ENCODE assay signal across 22 cellular contexts in genomic region chr6:4561773-4562172, GRCh38.
DNase-seq lines count a peak whose midpoint lies in the region; ATAC-seq, FAIRE-seq and TF ChIP-seq lines count a peak whose summit lies in the region.
"Had no signal": no experiment of that assay in that cellular context is flagged by ENCODE, and none has a peak within 500 bp of the region (broad histone marks: within the 10 kb centered on the region; RNA-seq: fewer than 3 reads in every experiment).

No MANE protein-coding gene starts in this region.

- no peak overlapping the region for H3K56ac ChIP-seq in H1 (replicated peaks; ENCODE audit: insufficient read length, low read depth, low read length)

- H3K4ac ChIP-seq in H1 (replicated peaks; ENCODE audit: insufficient read length, low read depth, low read length): no peak overlapping the region

- H2AK5ac ChIP-seq in H1 (ENCODE audit: low read depth, low read length): no peak overlapping the region

- H2BK15ac ChIP-seq in H1 (ENCODE audit: low read length): no peak overlapping the region

- H3K14ac ChIP-seq in H1 (ENCODE audit: insufficient read length): no peak overlapping the region

- H3K4me3 ChIP-seq in HepG2 (replicated peaks in 1 of 3; ENCODE audit: insufficient read depth in 1 of 3, low read depth in 2 of 3, low read length in 3 of 3) (no peak overlapping the region), right lobe of liver (no peak overlapping the region), K562 (no peak overlapping the region), H1 (ENCODE audit: extremely low read depth in 1 of 4, insufficient read depth in 2 of 4, low read depth in 3 of 4, low read length in 4 of 4) (no peak overlapping the region), SK-N-SH (ENCODE audit: low read depth in 2 of 2, low read length in 1 of 2) (no peak overlapping the region), WERI-Rb-1 (ENCODE audit: low read depth, low read length) (no peak overlapping the region)
- H3K4me3 ChIP-seq: A549; BLaER1 treated with 17β-estradiol and CSF1 and Interleukin-3, amounts not matched to agents 10 nM and 100 nM had no signal

- no peak overlapping the region for H2BK20ac ChIP-seq in H1 (ENCODE audit: low read length)

- H3K36me3 ChIP-seq in HepG2 (replicated peaks in 1 of 2; ENCODE audit: control insufficient read depth in 1 of 2, insufficient read depth in 2 of 2, low read length in 2 of 2) (no peaks in the 10 kb centered on the region), right lobe of liver (no peaks in the 10 kb centered on the region), K562 (ENCODE audit: control insufficient read depth, insufficient read depth, low read length) (no peaks in the 10 kb centered on the region), H1 (ENCODE audit: control insufficient read depth in 2 of 4, insufficient read depth in 4 of 4, low read length in 3 of 4) (no peaks in the 10 kb centered on the region), SK-N-SH (replicated peaks in 1 of 2; ENCODE audit: control insufficient read depth in 1 of 2, insufficient read depth in 2 of 2, low read length in 1 of 2) (no peaks in the 10 kb centered on the region), WERI-Rb-1 (no peaks in the 10 kb centered on the region)
- H3K36me3 ChIP-seq: BLaER1 treated with 17β-estradiol and CSF1 and Interleukin-3, amounts not matched to agents 10 nM and 100 nM had no signal

- H4K20me1 ChIP-seq in HepG2 (ENCODE audit: insufficient read depth, low read length) (no peaks in the 10 kb centered on the region), K562 (replicated peaks; ENCODE audit: control insufficient read depth, insufficient read depth, low read length) (no peaks in the 10 kb centered on the region; the same call in 1 of the 2 replicates), H1 (replicated peaks in 1 of 2; ENCODE audit: control insufficient read depth in 1 of 2, insufficient read depth in 2 of 2, low read length in 2 of 2) (no peaks in the 10 kb centered on the region), SK-N-SH (ENCODE audit: insufficient read depth) (no peaks in the 10 kb centered on the region)
- H4K20me1 ChIP-seq: BLaER1 treated with 17β-estradiol and CSF1 and Interleukin-3, amounts not matched to agents 10 nM and 100 nM had no signal

- no peaks in the 10 kb centered on the region for H3K79me1 ChIP-seq in H1 (ENCODE audit: low read depth, low read length)

- no peaks in the 10 kb centered on the region for H3F3A ChIP-seq in SK-N-SH (replicated peaks; ENCODE audit: insufficient read depth)

- TF ChIP-seq POLR2A in HepG2 (IDR thresholded peaks at IDR 0.05; ENCODE audit: insufficient read depth in 1 of 2, low read depth in 2 of 2, low read length in 2 of 2): no peak
- no peak for TF ChIP-seq POLR2A in right lobe of liver (IDR thresholded peaks at IDR 0.05)
- TF ChIP-seq POLR2A in K562 (conservative IDR thresholded peaks at IDR 0.05): no peak
- TF ChIP-seq POLR2A in H1 (IDR thresholded peaks at IDR 0.05; ENCODE audit: control extremely low read depth in 1 of 2, low read depth in 2 of 2, low read length in 2 of 2): no peak

- H3K9me3 ChIP-seq in HepG2 (ENCODE audit: low read length) (no peaks in the 10 kb centered on the region), right lobe of liver (no peaks in the 10 kb centered on the region), K562 (replicated peaks; ENCODE audit: control insufficient read depth, insufficient read depth, low read depth, low read length) (no peaks in the 10 kb centered on the region), H1 (ENCODE audit: insufficient read depth in 2 of 2, low read depth in 1 of 2, low read length in 1 of 2) (no peaks in the 10 kb centered on the region), SK-N-SH (no peaks in the 10 kb centered on the region), WERI-Rb-1 (ENCODE audit: severe bottlenecking) (no peaks in the 10 kb centered on the region)
- H3K9me3 ChIP-seq: A549, Caco-2 had no signal

- H3K4me1 ChIP-seq in HepG2 (ENCODE audit: insufficient read depth, low read length) (no peaks in the 10 kb centered on the region), right lobe of liver (no peaks in the 10 kb centered on the region), K562 (replicated peaks in 1 of 2; ENCODE audit: control insufficient read depth in 2 of 2, insufficient read depth in 2 of 2, low read length in 2 of 2) (no peaks in the 10 kb centered on the region; a peak in 1 of 5 replicates), H1 (replicated peaks in 1 of 4; ENCODE audit: control insufficient read depth in 3 of 4, insufficient read depth in 4 of 4, low read length in 3 of 4) (no peaks in the 10 kb centered on the region), SK-N-SH (ENCODE audit: control insufficient read depth in 1 of 2, insufficient read depth in 2 of 2, low read depth in 1 of 2, low read length in 1 of 2) (no peaks in the 10 kb centered on the region)
- H3K4me1 ChIP-seq: A549; BLaER1 treated with 17β-estradiol and CSF1 and Interleukin-3, amounts not matched to agents 10 nM and 100 nM; Caco-2 had no signal

- H3K9me1 ChIP-seq in K562 (ENCODE audit: control insufficient read depth, insufficient read depth, low read length): no peaks in the 10 kb centered on the region

- no peak overlapping the region for H2BK120ac ChIP-seq in H1 (replicated peaks; ENCODE audit: low read depth, low read length)

- H4K91ac ChIP-seq in H1 (replicated peaks; ENCODE audit: insufficient read length, low read length): no peak overlapping the region

- H3K27ac ChIP-seq in HepG2 (ENCODE audit: extremely low read length, insufficient read depth, low read length): no peak overlapping the region
- no peak overlapping the region for H3K27ac ChIP-seq in right lobe of liver
- H3K27ac ChIP-seq in K562 (ENCODE audit: extremely low read depth, low read depth, low read length): no peak overlapping the region
- H3K27ac ChIP-seq in H1 (ENCODE audit: low read depth, low read length): no peak overlapping the region
- H3K27ac ChIP-seq in SK-N-SH (ENCODE audit: low read depth in 2 of 2, low read length in 1 of 2): no peak overlapping the region
- H3K27ac ChIP-seq in WERI-Rb-1: no peak overlapping the region
- H3K27ac ChIP-seq: 22Rv1; A549; BLaER1 treated with 17β-estradiol and CSF1 and Interleukin-3, amounts not matched to agents 10 nM and 100 nM; C4-2B had no signal

- in situ Hi-C loops in HepG2 (cut with HindIII; ENCODE audit: extremely low pct_ligation_motif_present, low pct_unique_long_range_greater_than_20kb) (no loop called here), K562 (cut with MboI) (no loop called here)

- POLR2A ChIA-PET in HepG2 (lab: Yijun Ruan, JAX): no interaction called here
- POLR2A ChIA-PET in K562 (lab: Yijun Ruan, JAX): interaction anchor here (1.3 kb wide), 1 partner anchor 20 kb away, joined by 3 read pairs; no protein-coding TSS in a partner anchor
- POLR2A ChIA-PET in H1 (lab: Charles Lee; ENCODE audit: partially characterized antibody): no interaction called here
- POLR2A ChIA-PET in SK-N-SH (lab: Yijun Ruan, JAX): no interaction called here

- H3K4me2 ChIP-seq in HepG2 (ENCODE audit: low read depth, low read length): no peak overlapping the region
- no peak overlapping the region for H3K4me2 ChIP-seq in K562 (ENCODE audit: insufficient read depth, low read length)
- no peak overlapping the region for H3K4me2 ChIP-seq in H1 (ENCODE audit: insufficient read depth in 1 of 2, low read depth in 2 of 2, low read length in 2 of 2)
- no peak overlapping the region for H3K4me2 ChIP-seq in SK-N-SH
- H3K4me2 ChIP-seq: A549; BLaER1 treated with 17β-estradiol and CSF1 and Interleukin-3, amounts not matched to agents 10 nM and 100 nM had no signal

- H3K23ac ChIP-seq in H1 (ENCODE audit: insufficient read length): no peak overlapping the region

- DNase-seq in HepG2 (ENCODE audit: low spot score): no peak
- no peak for DNase-seq in right lobe of liver
- DNase-seq in K562 (ENCODE audit: extremely low read depth in 1 of 4, low spot score in 3 of 4): no peak
- DNase-seq in H1 (ENCODE audit: low read depth in 1 of 2, low spot score in 2 of 2): no peak
- DNase-seq in SK-N-SH: no peak
- no peak for DNase-seq in WERI-Rb-1
- DNase-seq: AML-193; Caco-2; Calu3; CD4-positive, alpha-beta T cell; CD8-positive, alpha-beta T cell; DMS79 treated with DMSO at 0.1 percent for 48 hours; GF-D8 had no signal

- H4K5ac ChIP-seq in H1 (ENCODE audit: insufficient read length, low read depth, low read length): no peak overlapping the region

- H3K27me3 ChIP-seq in HepG2 (ENCODE audit: control insufficient read depth in 1 of 2, insufficient read depth in 2 of 2, low read length in 2 of 2): peaks cover 2 to 47% of the 10 kb centered on the region in 2 experiments; a peak in 4 of 5 replicates
- H3K27me3 ChIP-seq in right lobe of liver: no peaks in the 10 kb centered on the region
- peaks cover 38 to 73% of the 10 kb centered on the region in 2 experiments for H3K27me3 ChIP-seq in K562 (ENCODE audit: control insufficient read depth in 2 of 2, insufficient read depth in 2 of 2, low read length in 2 of 2)
- no peaks in the 10 kb centered on the region for H3K27me3 ChIP-seq in H1 (replicated peaks in 1 of 4; ENCODE audit: control insufficient read depth in 3 of 4, extremely low read depth in 1 of 4, insufficient read depth in 3 of 4, low read length in 3 of 4)
- peaks cover 7% of the 10 kb centered on the region; the same call in 1 of the 2 replicates for H3K27me3 ChIP-seq in SK-N-SH (ENCODE audit: insufficient read depth)
- peaks cover 95% of the 10 kb centered on the region for H3K27me3 ChIP-seq in WERI-Rb-1 (ENCODE audit: insufficient read depth, low read depth, severe bottlenecking)
- H3K27me3 ChIP-seq: BLaER1 treated with 17β-estradiol and CSF1 and Interleukin-3, amounts not matched to agents 10 nM and 100 nM had no signal

- ATAC-seq in HepG2 (no peak), right lobe of liver (no peak), K562 (no peak), GM21360 (IDR thresholded peaks at IDR 0.05; ENCODE audit: unreplicated experiment) (no peak)
- ATAC-seq: A549; CD8-positive, alpha-beta T cell had no signal

- BruUV-seq in HepG2 (replicated peaks; lab: Mats Ljungman, UMichigan): no TSS peak
- no TSS peak for BruUV-seq in K562 (replicated peaks; lab: Mats Ljungman, UMichigan)

- TF ChIP-seq EP300 in HepG2 (IDR thresholded peaks at IDR 0.05; ENCODE audit: low read depth in 2 of 2, low read length in 2 of 2): no peak
- TF ChIP-seq EP300 in HepG2 (CRISPR knock-in tag; IDR thresholded peaks at IDR 0.05; ENCODE audit: borderline replicate concordance): no peak
- TF ChIP-seq EP300 in K562 (IDR thresholded peaks at IDR 0.05; ENCODE audit: low read length): no peak
- no peak for TF ChIP-seq EP300 in H1 (IDR thresholded peaks at IDR 0.05; ENCODE audit: borderline replicate concordance in 1 of 2, low read depth in 2 of 2, low read length in 2 of 2)
- TF ChIP-seq EP300 in SK-N-SH (IDR thresholded peaks at IDR 0.05; ENCODE audit: borderline replicate concordance in 1 of 2, low read depth in 1 of 2, low read length in 1 of 2): no peak

- H2BK12ac ChIP-seq in H1 (ENCODE audit: low read depth, low read length): no peak overlapping the region

- H3K18ac ChIP-seq in H1 (ENCODE audit: extremely low read depth, low read length): no peak overlapping the region

- TF ChIP-seq RAD21 in HepG2 (CRISPR knock-in tag; IDR thresholded peaks at IDR 0.05) (no peak), K562 (CRISPR knock-in tag; conservative IDR thresholded peaks at IDR 0.05 in 1 of 2, IDR thresholded peaks at IDR 0.05 in 1 of 2) (no peak), H1 (IDR thresholded peaks at IDR 0.05 in 1 of 2, conservative IDR thresholded peaks at IDR 0.05 in 1 of 2; ENCODE audit: low read depth in 2 of 2, low read length in 2 of 2) (no peak), SK-N-SH (IDR thresholded peaks at IDR 0.05; ENCODE audit: low read length) (no peak)

- no peak overlapping the region for H2BK5ac ChIP-seq in H1 (ENCODE audit: low read depth, low read length)

- H2AFZ ChIP-seq in HepG2 (ENCODE audit: low read length) (no peak overlapping the region), K562 (ENCODE audit: low read depth, low read length) (no peak overlapping the region), H1 (ENCODE audit: low read length) (no peak overlapping the region), SK-N-SH (ENCODE audit: low read depth) (no peak overlapping the region)

- 14% methylated on average over 4 of the region's 4 CpGs for WGBS in HepG2 (ENCODE audit: low lambda C conversion rate)
- WGBS in right lobe of liver (ENCODE audit: insufficient coverage, low coverage, low lambda C conversion rate, missing lambda C conversion rate): 65% methylated on average over 4 of the region's 4 CpGs
- 0% methylated on average over 4 of the region's 4 CpGs for WGBS in K562 (ENCODE audit: insufficient coverage, low coverage, missing lambda C conversion rate)
- WGBS in H1 (ENCODE audit: extremely low coverage in 1 of 2, insufficient coverage in 1 of 2, insufficient read length in 1 of 2, insufficient replicate concordance in 2 of 2, low coverage in 1 of 2, low lambda C conversion rate in 2 of 2, missing lambda C conversion rate in 1 of 2), 2 experiments: 91% methylated on average over 4 of the region's 4 CpGs; no CpG with 5 or more reads in 1 of the 2 experiments
- WGBS in SK-N-SH (ENCODE audit: low lambda C conversion rate): 6% methylated on average over 4 of the region's 4 CpGs

- intact Hi-C loops in HepG2 (cut with micrococcal nuclease; ENCODE audit: unreplicated experiment): no loop called here
- intact Hi-C loops in right lobe of liver (cut with DNase I): no loop called here
- intact Hi-C loops in K562 (cut with micrococcal nuclease): no loop called here

- H3K23me2 ChIP-seq in H1 (ENCODE audit: low read depth, low read length): no peaks in the 10 kb centered on the region

- no peaks in the 10 kb centered on the region for H3K9me2 ChIP-seq in SK-N-SH

- TF ChIP-seq CTCF in HepG2 (CRISPR knock-in tag; IDR thresholded peaks at IDR 0.05) (no peak), right lobe of liver (IDR thresholded peaks at IDR 0.05) (no peak), K562 (IDR thresholded peaks at IDR 0.05 in 2 of 3, conservative IDR thresholded peaks at IDR 0.05 in 1 of 3; ENCODE audit: insufficient read depth in 2 of 3, low read depth in 1 of 3, low read length in 3 of 3) (no peak), H1 (IDR thresholded peaks at IDR 0.05; ENCODE audit: control extremely low read depth in 1 of 3, insufficient read depth in 1 of 3, low read depth in 1 of 3, low read length in 3 of 3) (no peak), SK-N-SH (IDR thresholded peaks at IDR 0.05) (no peak), WERI-Rb-1 (IDR thresholded peaks at IDR 0.05; ENCODE audit: low read depth, low read length) (no peak)

- FAIRE-seq in HepG2 (lab: Jason Lieb, UNC): no peak
- FAIRE-seq in K562 (lab: Jason Lieb, UNC): no peak
- FAIRE-seq in H1 (lab: Jason Lieb, UNC): no peak
- FAIRE-seq: A549, D721Med, G401.6, GM12891, GM19239 had no signal

- no peak overlapping the region for H4K8ac ChIP-seq in H1 (ENCODE audit: extremely low read depth, insufficient read depth, low read length)

- no peak overlapping the region for H3K9ac ChIP-seq in HepG2 (ENCODE audit: insufficient read depth, low read depth, low read length)
- no peak overlapping the region for H3K9ac ChIP-seq in K562 (ENCODE audit: insufficient read depth in 1 of 2, low read depth in 2 of 2, low read length in 2 of 2)
- no peak overlapping the region for H3K9ac ChIP-seq in H1 (replicated peaks in 1 of 4; ENCODE audit: extremely low read depth in 1 of 4, low read depth in 3 of 4, low read length in 3 of 4)
- no peak overlapping the region for H3K9ac ChIP-seq in SK-N-SH
- H3K9ac ChIP-seq: BLaER1 treated with 17β-estradiol and CSF1 and Interleukin-3, amounts not matched to agents 10 nM and 100 nM had no signal

- H3K79me2 ChIP-seq in HepG2 (ENCODE audit: insufficient read depth, low read length): no peaks in the 10 kb centered on the region
- no peaks in the 10 kb centered on the region for H3K79me2 ChIP-seq in K562 (ENCODE audit: control insufficient read depth, insufficient read depth, low read length)
- no peaks in the 10 kb centered on the region for H3K79me2 ChIP-seq in H1 (ENCODE audit: control insufficient read depth in 1 of 2, insufficient read depth in 2 of 2, low read length in 2 of 2)
- H3K79me2 ChIP-seq in SK-N-SH (ENCODE audit: insufficient read depth): no peaks in the 10 kb centered on the region

- CTCF ChIA-PET in HepG2 (lab: Yijun Ruan, JAX; ENCODE audit: low intra/inter-chr PET ratio, low total read pairs) (no interaction called here), K562 (lab: Yijun Ruan, JAX; ENCODE audit: low intra/inter-chr PET ratio) (no interaction called here), H1 (lab: Charles Lee; ENCODE audit: partially characterized antibody) (no interaction called here), SK-N-SH (lab: Yijun Ruan, JAX) (no interaction called here)

Comparison
In these comparisons a context has a peak if more than half of its experiments do, and no peak if none do; other contexts are left out.
1. Of the 241 proteins assayed by ChIP-seq in both HepG2 and K562: peak only in HepG2: none; only in K562: CEBPG; in both: CEBPB; in neither: 237; mixed calls (peak in some experiments, not most) for 2.